26 cellular contexts compared by ENCODE assay signal in the genomic region with DNA sequence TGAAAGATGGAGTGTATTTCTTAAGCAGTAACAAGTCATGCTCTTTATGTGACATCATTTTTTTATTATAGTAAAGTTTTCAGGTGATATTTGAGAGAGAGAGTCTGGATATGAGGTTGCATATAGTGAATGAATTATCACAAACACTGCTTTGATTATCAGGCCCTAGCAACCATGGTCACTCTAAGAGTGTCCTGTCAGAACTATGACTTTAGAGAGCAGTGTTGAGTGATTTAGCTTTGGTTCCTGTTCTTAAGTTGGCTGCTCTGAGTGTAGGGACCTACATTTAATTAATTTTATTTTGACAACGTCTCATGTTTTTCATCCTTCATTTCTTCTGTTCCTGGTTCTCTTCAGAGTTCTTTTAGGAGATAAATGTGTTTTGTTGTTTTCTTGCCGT.
DNase-seq lines count a peak whose midpoint lies in the region; ATAC-seq, FAIRE-seq and TF ChIP-seq lines count a peak whose summit lies in the region.
"Had no signal": no experiment of that assay in that cellular context is flagged by ENCODE, and none has a peak within 500 bp of the region (broad histone marks: within the 10 kb centered on the region; RNA-seq: fewer than 3 reads in every experiment).

No MANE protein-coding gene starts in this region.

- peak; percentile 48 for ATAC-seq in GM18517 (IDR thresholded peaks at IDR 0.05; ENCODE audit: unreplicated experiment)
- peak; percentile 47 for ATAC-seq in HG02852 (IDR thresholded peaks at IDR 0.05; ENCODE audit: unreplicated experiment)
- ATAC-seq: activated naive CD4-positive, alpha-beta T cell treated with anti-CD3 and anti-CD28 coated beads, Interleukin-2, amount 50 U/mL, for 72 hours; K562; stimulated activated naive B cell treated with anti-CD40 and anti-IgM and Interleukin-4, amounts not matched to agents 10 μg/mL and 1 μg/mL and 100 μg/mL, for 72 hours had no signal

- DNase-seq in NCI-H460 (ENCODE audit: extremely low read depth, low read depth) (peak; percentile 11), H1 (ENCODE audit: low read depth in 1 of 2, low spot score in 2 of 2) (no peak), coronary artery (ENCODE audit: low spot score) (no peak), SJCRH30 (no peak)
- no peak for DNase-seq in stimulated activated CD8-positive, alpha-beta memory T cell treated with anti-CD3 and anti-CD28 coated beads, Interleukin-4, amount 100 ng/mL, for 48 hours
- DNase-seq: activated CD4-positive, alpha-beta T cell treated with anti-CD3 and anti-CD28 coated beads, Interleukin-2, amount 50 U/mL, for 4 hours; C1 segment of cervical spinal cord; caudate nucleus; H9; MG63; NCI-H1436; NCI-H510A; SK-N-SH; stimulated activated CD4-positive, alpha-beta T cell treated with anti-CD3 and anti-CD28 coated beads, Interleukin-4, amount 100 ng/mL, for 1 hour; stimulated activated naive B cell treated with anti-CD40 and anti-IgM and Interleukin-4, amounts not matched to agents 10 μg/mL and 1 μg/mL and 100 μg/mL, for 72 hours had no signal

- H3K4me3 ChIP-seq in H1 (ENCODE audit: extremely low read depth in 1 of 4, insufficient read depth in 2 of 4, low read depth in 3 of 4, low read length in 4 of 4) (no peak overlapping the region), coronary artery (no peak overlapping the region), SJCRH30 (no peak overlapping the region)
- H3K4me3 ChIP-seq: ascending aorta, K562, MG63, right atrium auricular region had no signal

- H2BK20ac ChIP-seq in H1 (ENCODE audit: low read length): no peak overlapping the region

- no peak overlapping the region for H2BK12ac ChIP-seq in H1 (ENCODE audit: low read depth, low read length)

- no peaks in the 10 kb centered on the region for H3K27me3 ChIP-seq in H1 (replicated peaks in 1 of 4; ENCODE audit: control insufficient read depth in 3 of 4, extremely low read depth in 1 of 4, insufficient read depth in 3 of 4, low read length in 3 of 4)
- no peaks in the 10 kb centered on the region for H3K27me3 ChIP-seq in SJCRH30
- H3K27me3 ChIP-seq: ascending aorta, MG63, right atrium auricular region had no signal

- 90% methylated on average over 2 of the region's 2 CpGs; no CpG with 5 or more reads in 1 of the 2 experiments for WGBS in H1 (ENCODE audit: extremely low coverage in 1 of 2, insufficient coverage in 1 of 2, insufficient read length in 1 of 2, insufficient replicate concordance in 2 of 2, low coverage in 1 of 2, low lambda C conversion rate in 2 of 2, missing lambda C conversion rate in 1 of 2), 2 experiments

- H4K5ac ChIP-seq in H1 (ENCODE audit: insufficient read length, low read depth, low read length): no peak overlapping the region

- no peak for FAIRE-seq in H1 (lab: Jason Lieb, UNC)
- FAIRE-seq: endothelial cell of umbilical vein, K562, keratinocyte had no signal

- H3K14ac ChIP-seq in H1 (ENCODE audit: insufficient read length): no peak overlapping the region

- peak; percentile 19 to 26; a peak in 2 of 4 replicates for TF ChIP-seq RAD21 in H1 (IDR thresholded peaks at IDR 0.05 in 1 of 2, conservative IDR thresholded peaks at IDR 0.05 in 1 of 2; ENCODE audit: low read depth in 2 of 2, low read length in 2 of 2)

- no peaks in the 10 kb centered on the region for H3K79me2 ChIP-seq in H1 (ENCODE audit: control insufficient read depth in 1 of 2, insufficient read depth in 2 of 2, low read length in 2 of 2)
- H3K79me2 ChIP-seq: parathyroid adenoma had no signal

- H3K23ac ChIP-seq in H1 (ENCODE audit: insufficient read length): no peak overlapping the region

- no peak overlapping the region for H2AFZ ChIP-seq in H1 (ENCODE audit: low read length)
- H2AFZ ChIP-seq: parathyroid adenoma had no signal

- H3K18ac ChIP-seq in H1 (ENCODE audit: extremely low read depth, low read length): no peak overlapping the region

- H4K91ac ChIP-seq in H1 (replicated peaks; ENCODE audit: insufficient read length, low read length): no peak overlapping the region

- no peak overlapping the region for H4K8ac ChIP-seq in H1 (ENCODE audit: extremely low read depth, insufficient read depth, low read length)

- TF ChIP-seq CTCF in H1 (IDR thresholded peaks at IDR 0.05; ENCODE audit: control extremely low read depth in 1 of 3, insufficient read depth in 1 of 3, low read depth in 1 of 3, low read length in 3 of 3) (no peak), coronary artery (IDR thresholded peaks at IDR 0.05) (no peak)

- H2BK15ac ChIP-seq in H1 (ENCODE audit: low read length): no peak overlapping the region

- H3K27ac ChIP-seq in H1 (ENCODE audit: low read depth, low read length) (no peak overlapping the region), coronary artery (no peak overlapping the region), SJCRH30 (no peak overlapping the region)
- H3K27ac ChIP-seq: ascending aorta, parathyroid adenoma, right atrium auricular region, RWPE1, VCaP had no signal

- no peak overlapping the region for H3K4me2 ChIP-seq in H1 (ENCODE audit: insufficient read depth in 1 of 2, low read depth in 2 of 2, low read length in 2 of 2)
- H3K4me2 ChIP-seq: SK-N-SH had no signal

- no peak for TF ChIP-seq POLR2A in H1 (IDR thresholded peaks at IDR 0.05; ENCODE audit: control extremely low read depth in 1 of 2, low read depth in 2 of 2, low read length in 2 of 2)

- POLR2A ChIA-PET in H1 (lab: Charles Lee; ENCODE audit: partially characterized antibody): no interaction called here

- no peaks in the 10 kb centered on the region for H3K23me2 ChIP-seq in H1 (ENCODE audit: low read depth, low read length)

- H3K79me1 ChIP-seq in H1 (ENCODE audit: low read depth, low read length): no peaks in the 10 kb centered on the region

- no peak overlapping the region for H2BK5ac ChIP-seq in H1 (ENCODE audit: low read depth, low read length)

- no peak overlapping the region for H3K4ac ChIP-seq in H1 (replicated peaks; ENCODE audit: insufficient read length, low read depth, low read length)

- H3K9me3 ChIP-seq in H1 (ENCODE audit: insufficient read depth in 2 of 2, low read depth in 1 of 2, low read length in 1 of 2) (no peaks in the 10 kb centered on the region), SJCRH30 (replicated peaks) (no peaks in the 10 kb centered on the region)
- H3K9me3 ChIP-seq: ascending aorta, MG63, right atrium auricular region, SK-N-SH had no signal

- no peaks in the 10 kb centered on the region; a peak in 3 of 7 replicates for H3K4me1 ChIP-seq in H1 (replicated peaks in 1 of 4; ENCODE audit: control insufficient read depth in 3 of 4, insufficient read depth in 4 of 4, low read length in 3 of 4)
- no peaks in the 10 kb centered on the region for H3K4me1 ChIP-seq in SJCRH30
- H3K4me1 ChIP-seq: ascending aorta, parathyroid adenoma, right atrium auricular region had no signal

- no peak overlapping the region for H3K9ac ChIP-seq in H1 (replicated peaks in 1 of 4; ENCODE audit: extremely low read depth in 1 of 4, low read depth in 3 of 4, low read length in 3 of 4)
- H3K9ac ChIP-seq: parathyroid adenoma, SK-N-SH had no signal

- H2AK5ac ChIP-seq in H1 (ENCODE audit: low read depth, low read length): no peak overlapping the region

- H3K36me3 ChIP-seq in H1 (ENCODE audit: control insufficient read depth in 2 of 4, insufficient read depth in 4 of 4, low read length in 3 of 4): no peaks in the 10 kb centered on the region
- H3K36me3 ChIP-seq in SJCRH30: no peaks in the 10 kb centered on the region
- H3K36me3 ChIP-seq: ascending aorta, MG63, right atrium auricular region had no signal

- H4K20me1 ChIP-seq in H1 (replicated peaks in 1 of 2; ENCODE audit: control insufficient read depth in 1 of 2, insufficient read depth in 2 of 2, low read length in 2 of 2): no peaks in the 10 kb centered on the region

- CTCF ChIA-PET in H1 (lab: Charles Lee; ENCODE audit: partially characterized antibody): interaction anchor here (0.7 kb wide), 1 partner anchor 338 kb away, joined by 3 read pairs; no protein-coding TSS in a partner anchor

- no peak overlapping the region for H2BK120ac ChIP-seq in H1 (replicated peaks; ENCODE audit: low read depth, low read length)

- TF ChIP-seq EP300 in H1 (IDR thresholded peaks at IDR 0.05; ENCODE audit: borderline replicate concordance in 1 of 2, low read depth in 2 of 2, low read length in 2 of 2): no peak

- no peak overlapping the region for H3K56ac ChIP-seq in H1 (replicated peaks; ENCODE audit: insufficient read length, low read depth, low read length)

TF ChIP-seq in H1, 55 proteins besides CTCF, POLR2A, EP300 and RAD21 (continues in another document):
- TF ChIP-seq RBBP5 (IDR thresholded peaks at IDR 0.05; ENCODE audit: borderline replicate concordance, low read depth, low read length) (no peak), RFX5 (IDR thresholded peaks at IDR 0.05; ENCODE audit: borderline replicate concordance, low read depth, low read length) (no peak), EGR1 (IDR thresholded peaks at IDR 0.05; ENCODE audit: borderline replicate concordance, low read depth, low read length) (no peak), CEBPB (IDR thresholded peaks at IDR 0.05; ENCODE audit: low read depth, low read length) (no peak), SP2 (IDR thresholded peaks at IDR 0.05; ENCODE audit: low read length) (no peak), BACH1 (IDR thresholded peaks at IDR 0.05; ENCODE audit: low read length) (no peak), TAF1 (IDR thresholded peaks at IDR 0.05; ENCODE audit: low read depth, low read length) (no peak), CTBP2 (IDR thresholded peaks at IDR 0.05; ENCODE audit: borderline replicate concordance, insufficient read depth, insufficient read length, low read length) (no peak), PHF8 (conservative IDR thresholded peaks at IDR 0.05; ENCODE audit: low read depth, low read length) (no peak)
- TF ChIP-seq, protein P1, sequence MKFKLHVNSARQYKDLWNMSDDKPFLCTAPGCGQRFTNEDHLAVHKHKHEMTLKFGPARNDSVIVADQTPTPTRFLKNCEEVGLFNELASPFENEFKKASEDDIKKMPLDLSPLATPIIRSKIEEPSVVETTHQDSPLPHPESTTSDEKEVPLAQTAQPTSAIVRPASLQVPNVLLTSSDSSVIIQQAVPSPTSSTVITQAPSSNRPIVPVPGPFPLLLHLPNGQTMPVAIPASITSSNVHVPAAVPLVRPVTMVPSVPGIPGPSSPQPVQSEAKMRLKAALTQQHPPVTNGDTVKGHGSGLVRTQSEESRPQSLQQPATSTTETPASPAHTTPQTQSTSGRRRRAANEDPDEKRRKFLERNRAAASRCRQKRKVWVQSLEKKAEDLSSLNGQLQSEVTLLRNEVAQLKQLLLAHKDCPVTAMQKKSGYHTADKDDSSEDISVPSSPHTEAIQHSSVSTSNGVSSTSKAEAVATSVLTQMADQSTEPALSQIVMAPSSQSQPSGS (IDR thresholded peaks at IDR 0.05; ENCODE audit: low read length): no peak
- TF ChIP-seq, protein P2, sequence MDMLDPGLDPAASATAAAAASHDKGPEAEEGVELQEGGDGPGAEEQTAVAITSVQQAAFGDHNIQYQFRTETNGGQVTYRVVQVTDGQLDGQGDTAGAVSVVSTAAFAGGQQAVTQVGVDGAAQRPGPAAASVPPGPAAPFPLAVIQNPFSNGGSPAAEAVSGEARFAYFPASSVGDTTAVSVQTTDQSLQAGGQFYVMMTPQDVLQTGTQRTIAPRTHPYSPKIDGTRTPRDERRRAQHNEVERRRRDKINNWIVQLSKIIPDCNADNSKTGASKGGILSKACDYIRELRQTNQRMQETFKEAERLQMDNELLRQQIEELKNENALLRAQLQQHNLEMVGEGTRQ (IDR thresholded peaks at IDR 0.05; ENCODE audit: low read length): no peak
